11 cellular contexts compared by ENCODE assay signal in genomic region chr22:45083659-45084305, GRCh38.
DNase-seq lines count a peak whose midpoint lies in the region; ATAC-seq, FAIRE-seq and TF ChIP-seq lines count a peak whose summit lies in the region.
"Had no signal": no experiment of that assay in that cellular context is flagged by ENCODE, and none has a peak within 500 bp of the region (broad histone marks: within the 10 kb centered on the region; RNA-seq: fewer than 3 reads in every experiment).

No MANE protein-coding gene starts in this region.

- H2AFZ ChIP-seq in mesenchymal stem cell (ENCODE audit: low read depth, low read length), result no peak overlapping the region

- peaks cover 29% of the 10 kb centered on the region for H3K27me3 Mint-ChIP-seq in activated T-helper 17 cell treated with anti-CD3 and anti-CD28 coated beads, Interleukin-2, amount 50 U/mL, for 72 hours

- H3K4me3 ChIP-seq in mesenchymal stem cell (ENCODE audit: insufficient read depth in 1 of 2, low read depth in 1 of 2, low read length in 2 of 2), result no peak overlapping the region

- peaks cover 3% of the 10 kb centered on the region for H3K4me1 ChIP-seq in mesenchymal stem cell (ENCODE audit: control insufficient read depth, insufficient read depth, low read depth, low read length)

- no peaks in the 10 kb centered on the region for H3K79me1 ChIP-seq in mesenchymal stem cell (replicated peaks; ENCODE audit: low read length, poor library complexity, severe bottlenecking)

- peak; percentile 36 for FAIRE-seq in H54 (lab: Jason Lieb, UNC)
- no peak for FAIRE-seq in GM19239 (lab: Jason Lieb, UNC)

- no peak for TF ChIP-seq POLR2A in H54 (IDR thresholded peaks at IDR 0.05; ENCODE audit: low read depth, low read length)

- H3K18ac ChIP-seq in mesenchymal stem cell (ENCODE audit: low read depth in 1 of 2, low read length in 2 of 2), result no peak overlapping the region

- H2AK5ac ChIP-seq in mesenchymal stem cell (ENCODE audit: low read length, severe bottlenecking), result no peak overlapping the region

- no peaks in the 10 kb centered on the region for H3K36me3 Mint-ChIP-seq in activated T-helper 17 cell treated with anti-CD3 and anti-CD28 coated beads, Interleukin-2, amount 50 U/mL, for 72 hours (ENCODE audit: low read depth)

- peak overlapping the region; percentile 32 for H3K9ac ChIP-seq in mesenchymal stem cell (ENCODE audit: low read length)

- H3K27me3 ChIP-seq in mesenchymal stem cell (ENCODE audit: control insufficient read depth in 1 of 2, insufficient read depth in 1 of 2, low read length in 2 of 2), result peaks cover 10 to 32% of the 10 kb centered on the region in 2 experiments

- no peak overlapping the region for H3K4ac ChIP-seq in mesenchymal stem cell (ENCODE audit: low read depth in 1 of 2, low read length in 2 of 2)

- no peak overlapping the region for H3K14ac ChIP-seq in mesenchymal stem cell (ENCODE audit: low read length in 2 of 2)

- peaks cover 10% of the 10 kb centered on the region for H3K4me1 Mint-ChIP-seq in activated T-helper 17 cell treated with anti-CD3 and anti-CD28 coated beads, Interleukin-2, amount 50 U/mL, for 72 hours

- no peak overlapping the region for H3K27ac ChIP-seq in mesenchymal stem cell (ENCODE audit: low read length, poor library complexity, severe bottlenecking)
- H3K27ac ChIP-seq: VCaP had no signal

- no peak overlapping the region for H3K27ac Mint-ChIP-seq in activated T-helper 17 cell treated with anti-CD3 and anti-CD28 coated beads, Interleukin-2, amount 50 U/mL, for 72 hours

- WGBS in mesenchymal stem cell, result 81% methylated on average over 6 of the region's 6 CpGs

- H3K4me3 Mint-ChIP-seq in activated T-helper 17 cell treated with anti-CD3 and anti-CD28 coated beads, Interleukin-2, amount 50 U/mL, for 72 hours, result no peak overlapping the region
- H3K4me3 Mint-ChIP-seq: H9 had no signal

- H2BK5ac ChIP-seq in mesenchymal stem cell (ENCODE audit: low read depth, low read length, poor library complexity, severe bottlenecking), result no peak overlapping the region

- H4K8ac ChIP-seq in mesenchymal stem cell (ENCODE audit: low read length), result no peak overlapping the region

- no peak overlapping the region for H2BK120ac ChIP-seq in mesenchymal stem cell (ENCODE audit: low read depth, low read length)

- H2BK15ac ChIP-seq in mesenchymal stem cell (ENCODE audit: low read depth, poor library complexity, severe bottlenecking), result no peak overlapping the region

- H2BK12ac ChIP-seq in mesenchymal stem cell (ENCODE audit: low read length in 2 of 2), result no peak overlapping the region

- no peaks in the 10 kb centered on the region for H3K9me3 ChIP-seq in mesenchymal stem cell (ENCODE audit: control insufficient read depth, low read length)

- peaks cover 6% of the 10 kb centered on the region for H3K9me3 Mint-ChIP-seq in activated T-helper 17 cell treated with anti-CD3 and anti-CD28 coated beads, Interleukin-2, amount 50 U/mL, for 72 hours

- ATAC-seq in activated T-helper 17 cell treated with anti-CD3 and anti-CD28 coated beads, Interleukin-2, amount 50 U/mL, for 72 hours (replicated peaks), result peak; percentile 90
- ATAC-seq in HG03432 (IDR thresholded peaks at IDR 0.05; ENCODE audit: unreplicated experiment), result no peak
- ATAC-seq: left colon had no signal

- H4K91ac ChIP-seq in mesenchymal stem cell (ENCODE audit: low read length), result no peak overlapping the region

- DNase-seq in AG20443 (ENCODE audit: low spot score) (peak; percentile 81), H54 (ENCODE audit: insufficient read length, low spot score) (peak; percentile 41), mesenchymal stem cell (peak; percentile 39), GM19239 (ENCODE audit: insufficient read length, low spot score) (no peak)
- no peak for DNase-seq in activated effector memory CD4-positive, alpha-beta T cell treated with anti-CD3 and anti-CD28 coated beads, Interleukin-2, amount 50 U/mL, for 16 hours
- DNase-seq: H9, left colon, NCI-H1092 treated with DMSO at 0.1 percent for 48 hours had no signal

- H3K36me3 ChIP-seq in mesenchymal stem cell (ENCODE audit: control insufficient read depth in 1 of 2, insufficient read depth in 2 of 2, low read depth in 1 of 2, low read length in 2 of 2), result no peaks in the 10 kb centered on the region

- no peak overlapping the region for H3K4me2 ChIP-seq in mesenchymal stem cell (ENCODE audit: low read length, poor library complexity, severe bottlenecking)

- H3K23ac ChIP-seq in mesenchymal stem cell (ENCODE audit: low read length in 2 of 2), result no peak overlapping the region

Comparison
In these comparisons a context has a peak if more than half of its experiments do, and no peak if none do; other contexts are left out.
1. DNase-seq: peak in AG20443 (single experiment), H54 (single experiment) and mesenchymal stem cell (single experiment); none in GM19239 (single experiment) and activated effector memory CD4-positive, alpha-beta T cell treated with anti-CD3 and anti-CD28 coated beads, Interleukin-2, amount 50 U/mL, for 16 hours (single experiment).